In genomic region chr14:77593501-77593911, GRCh38 we compare ENCODE assay signal across 7 cellular contexts. TPM values are rescaled to one million over a fixed set of nuclear protein-coding genes. Genes with fewer than 3 reads are reported as not detected.
DNase-seq lines count a peak whose midpoint lies in the region; ATAC-seq and TF ChIP-seq lines count a peak whose summit lies in the region.

No MANE protein-coding gene starts in this region.

- peaks cover 1% of the 10 kb centered on the region for H3K4me1 Mint-ChIP-seq in type B pancreatic cell (ENCODE audit: unreplicated experiment)

- peaks cover 7% of the 10 kb centered on the region; the same call in 1 of the 2 replicates for H3F3A ChIP-seq in OCI-LY1 (ENCODE audit: insufficient read depth, low read length)

- H3K36me3 ChIP-seq in OCI-LY1 (ENCODE audit: insufficient read depth, low read length): peaks cover 44% of the 10 kb centered on the region
- peaks cover 12% of the 10 kb centered on the region for H3K36me3 ChIP-seq in effector memory CD4-positive, alpha-beta T cell (ENCODE audit: control insufficient read depth, insufficient read depth, low read length)

- no peak for TF ChIP-seq CTCF in OCI-LY1 (IDR thresholded peaks at IDR 0.05; ENCODE audit: low read length)
- no peak for TF ChIP-seq CTCF in type B pancreatic cell (conservative IDR thresholded peaks at IDR 0.05)

- no peaks in the 10 kb centered on the region for H3K9me2 ChIP-seq in OCI-LY1 (ENCODE audit: low read depth, low read length)

- H3K9me3 ChIP-seq in OCI-LY1 (ENCODE audit: low read length): no peaks in the 10 kb centered on the region
- no peaks in the 10 kb centered on the region for H3K9me3 ChIP-seq in effector memory CD4-positive, alpha-beta T cell (ENCODE audit: control insufficient read depth, low read length)

- H3K4me2 ChIP-seq in OCI-LY1 (ENCODE audit: low read length): peak overlapping the region; percentile 57

- peak; percentile 72 for ATAC-seq in GM18861 (IDR thresholded peaks at IDR 0.05; ENCODE audit: unreplicated experiment)
- peak; percentile 62 for ATAC-seq in HG02678 (IDR thresholded peaks at IDR 0.05; ENCODE audit: unreplicated experiment)

- H3K4me3 ChIP-seq in OCI-LY1 (ENCODE audit: low read depth, low read length, poor library complexity, severe bottlenecking): no peak overlapping the region
- H3K4me3 ChIP-seq in effector memory CD4-positive, alpha-beta T cell (ENCODE audit: insufficient read depth, low read depth, low read length, poor library complexity, severe bottlenecking): no peak overlapping the region

- H3K27me3 Mint-ChIP-seq in type B pancreatic cell: no peaks in the 10 kb centered on the region

- H3K9ac ChIP-seq in OCI-LY1 (ENCODE audit: low read length): peak overlapping the region; percentile 7; the same call in 1 of the 2 replicates

- H3K27ac Mint-ChIP-seq in type B pancreatic cell: peak overlapping the region; percentile 68

- no peak overlapping the region for H3K4me3 Mint-ChIP-seq in type B pancreatic cell

- no peaks in the 10 kb centered on the region for H3K27me3 ChIP-seq in OCI-LY1 (ENCODE audit: insufficient read depth, low read length)
- no peaks in the 10 kb centered on the region for H3K27me3 ChIP-seq in effector memory CD4-positive, alpha-beta T cell (replicated peaks; ENCODE audit: control insufficient read depth, insufficient read depth, low read length, poor library complexity, severe bottlenecking)

- no peaks in the 10 kb centered on the region for H4K20me1 ChIP-seq in OCI-LY1 (ENCODE audit: insufficient read depth, low read length)

- peaks cover 28% of the 10 kb centered on the region for H3K36me3 Mint-ChIP-seq in type B pancreatic cell

- peaks cover 7% of the 10 kb centered on the region for H3K79me2 ChIP-seq in OCI-LY1 (ENCODE audit: insufficient read depth, low read length)

- peak overlapping the region; percentile 91 for H3K27ac ChIP-seq in OCI-LY1 (ENCODE audit: low read depth, low read length, poor library complexity, severe bottlenecking)
- peak overlapping the region; percentile 53 for H3K27ac ChIP-seq in effector memory CD4-positive, alpha-beta T cell (ENCODE audit: insufficient read depth, low read length, poor library complexity, severe bottlenecking)

- no peaks in the 10 kb centered on the region for H3K9me3 Mint-ChIP-seq in type B pancreatic cell

- DNase-seq in effector memory CD4-positive, alpha-beta T cell: no peak
- DNase-seq in type B pancreatic cell (ENCODE audit: extremely low spot score, unreplicated experiment) (no peak), cerebellar cortex (ENCODE audit: low spot score) (no peak), NCI-H82 (lab: John Stamatoyannopoulos, UW) (no peak)

- H2AFZ ChIP-seq in OCI-LY1 (ENCODE audit: low read length): no peak overlapping the region

- H3K4me1 ChIP-seq in OCI-LY1 (ENCODE audit: insufficient read depth, low read length, severe bottlenecking): peaks cover 73% of the 10 kb centered on the region
- H3K4me1 ChIP-seq in effector memory CD4-positive, alpha-beta T cell (ENCODE audit: control insufficient read depth, insufficient read depth, low read length, poor library complexity, severe bottlenecking): peaks cover 6% of the 10 kb centered on the region

RNA-seq across cellular contexts. Expression of gene SPTLC2, which starts 22.9 kb away (rescaled TPM):
- total RNA-seq in type B pancreatic cell (ENCODE audit: low replicate concordance): 40.9 and 134 TPM in 2 replicates
